In genomic region chr5:139345442-139345841, GRCh38 we compare ENCODE assay signal across 8 cellular contexts. TPM values are rescaled to one million over a fixed set of nuclear protein-coding genes. Genes with fewer than 3 reads are reported as not detected.
DNase-seq lines count a peak whose midpoint lies in the region; ATAC-seq and TF ChIP-seq lines count a peak whose summit lies in the region.
"Not testable (repeated sequence)": the region's sequence is repeated elsewhere in the genome, so short reads cannot be mapped to it uniquely, and the experiment has no call there.
"Had no signal": no experiment of that assay in that cellular context is flagged by ENCODE, and none has a peak within 500 bp of the region (broad histone marks: within the 10 kb centered on the region; RNA-seq: fewer than 3 reads in every experiment).

No MANE protein-coding gene starts in this region.

- peaks cover 29 to 82% (median 54%) of the 10 kb centered on the region in 4 donors for H3K4me1 Mint-ChIP-seq in CD4-positive, CD25-positive, alpha-beta regulatory T cell
- H3K4me1 Mint-ChIP-seq in T-helper 17 cell (peaks cover 45% of the 10 kb centered on the region), glutamatergic neuron (ENCODE audit: low read depth, unreplicated experiment) (peaks cover 21% of the 10 kb centered on the region), neural crest cell (peaks cover 42% of the 10 kb centered on the region)
- peaks cover 60% of the 10 kb centered on the region for H3K4me1 Mint-ChIP-seq in activated naive CD4-positive, alpha-beta T cell treated with anti-CD3 and anti-CD28 coated beads, Interleukin-2, amount 50 U/mL, for 24 hours

- H3K9me3 Mint-ChIP-seq in CD4-positive, CD25-positive, alpha-beta regulatory T cell; activated naive CD4-positive, alpha-beta T cell treated with anti-CD3 and anti-CD28 coated beads, Interleukin-2, amount 50 U/mL, for 24 hours; glutamatergic neuron (ENCODE audit: unreplicated experiment); neural crest cell: not testable (repeated sequence)

- H3K27ac ChIP-seq in CD4-positive, CD25-positive, alpha-beta regulatory T cell (ENCODE audit: insufficient read depth, low read length, poor library complexity, severe bottlenecking); HEK293 (ENCODE audit: extremely low read depth, low read depth, low read length): not testable (repeated sequence)

- H3K27me3 Mint-ChIP-seq in CD4-positive, CD25-positive, alpha-beta regulatory T cell; T-helper 17 cell; activated naive CD4-positive, alpha-beta T cell treated with anti-CD3 and anti-CD28 coated beads, Interleukin-2, amount 50 U/mL, for 24 hours; glutamatergic neuron (ENCODE audit: unreplicated experiment); neural crest cell (ENCODE audit: low read depth): not testable (repeated sequence)

- H3K27me3 ChIP-seq in CD4-positive, CD25-positive, alpha-beta regulatory T cell (ENCODE audit: control insufficient read depth, insufficient read depth, low read length) = not testable (repeated sequence)

- not testable (repeated sequence) for H3K27ac Mint-ChIP-seq in CD4-positive, CD25-positive, alpha-beta regulatory T cell; glutamatergic neuron (ENCODE audit: unreplicated experiment); neural crest cell (ENCODE audit: unreplicated experiment)
- peak overlapping the region; percentile 6 for H3K27ac Mint-ChIP-seq in T-helper 17 cell
- H3K27ac Mint-ChIP-seq in activated naive CD4-positive, alpha-beta T cell treated with anti-CD3 and anti-CD28 coated beads, Interleukin-2, amount 50 U/mL, for 24 hours = peak overlapping the region; percentile 17

- H3K4me3 Mint-ChIP-seq in CD4-positive, CD25-positive, alpha-beta regulatory T cell = peak overlapping the region in 3 of 4 donors; percentile 26 to 49 (median 47)
- not testable (repeated sequence) for H3K4me3 Mint-ChIP-seq in T-helper 17 cell
- H3K4me3 Mint-ChIP-seq in activated naive CD4-positive, alpha-beta T cell treated with anti-CD3 and anti-CD28 coated beads, Interleukin-2, amount 50 U/mL, for 24 hours = peak overlapping the region; percentile 19
- H3K4me3 Mint-ChIP-seq in glutamatergic neuron (ENCODE audit: unreplicated experiment) (peak overlapping the region; percentile 21), neural crest cell (peak overlapping the region; percentile 44)

- H3K36me3 ChIP-seq in CD4-positive, CD25-positive, alpha-beta regulatory T cell (ENCODE audit: control insufficient read depth, insufficient read depth, low read length) = not testable (repeated sequence)
- peaks cover 19 to 56% of the 10 kb centered on the region in 2 experiments for H3K36me3 ChIP-seq in HEK293 (ENCODE audit: control insufficient read depth in 2 of 2, insufficient read depth in 1 of 2, low read length in 2 of 2)

- CTCF ChIA-PET in HEK293 (lab: Yijun Ruan, JAX) = interaction anchor here (1.1 kb wide), 1 partner anchor 23 kb away, joined by 4 read pairs; no protein-coding TSS in a partner anchor

- H3K9me3 ChIP-seq in CD4-positive, CD25-positive, alpha-beta regulatory T cell (ENCODE audit: control insufficient read depth in 2 of 2, low read length in 2 of 2); HEK293 (ENCODE audit: control insufficient read depth, insufficient read depth, low read depth, low read length); T-helper 17 cell (ENCODE audit: control insufficient read depth, low read length, poor library complexity, severe bottlenecking): not testable (repeated sequence)

- peak overlapping the region; percentile 4 for H3K4me3 ChIP-seq in CD4-positive, CD25-positive, alpha-beta regulatory T cell (ENCODE audit: low read depth, low read length)
- not testable (repeated sequence) for H3K4me3 ChIP-seq in HEK293 (ENCODE audit: low read depth, low read length)

- DNase-seq in CD4-positive, CD25-positive, alpha-beta regulatory T cell; T-helper 17 cell; glutamatergic neuron; neural crest cell (ENCODE audit: low read depth, low spot score): not testable (repeated sequence)

- not testable (repeated sequence) for TF ChIP-seq CTCF in HEK293 (tag by site-specific recombination; IDR thresholded peaks at IDR 0.05); glutamatergic neuron (IDR thresholded peaks at IDR 0.05; ENCODE audit: partially characterized antibody, unreplicated experiment); neural crest cell (conservative IDR thresholded peaks at IDR 0.05)

- POLR2A ChIA-PET in HEK293 (lab: Yijun Ruan, JAX) = not testable (repeated sequence)

- H3K36me3 Mint-ChIP-seq in CD4-positive, CD25-positive, alpha-beta regulatory T cell = peaks cover 22% of the 10 kb centered on the region
- H3K36me3 Mint-ChIP-seq in T-helper 17 cell (ENCODE audit: low read depth); glutamatergic neuron (ENCODE audit: unreplicated experiment): not testable (repeated sequence)
- peaks cover 13% of the 10 kb centered on the region for H3K36me3 Mint-ChIP-seq in activated naive CD4-positive, alpha-beta T cell treated with anti-CD3 and anti-CD28 coated beads, Interleukin-2, amount 50 U/mL, for 24 hours
- H3K36me3 Mint-ChIP-seq in neural crest cell (ENCODE audit: low read depth) = peaks cover 12% of the 10 kb centered on the region

- H3K4me1 ChIP-seq in CD4-positive, CD25-positive, alpha-beta regulatory T cell (ENCODE audit: control insufficient read depth, insufficient read depth, low read length, poor library complexity, severe bottlenecking) = peaks cover 31% of the 10 kb centered on the region
- H3K4me1 ChIP-seq in HEK293 (ENCODE audit: control insufficient read depth, insufficient read depth, low read length) = peaks cover 11% of the 10 kb centered on the region

- ATAC-seq in CD4-positive, CD25-positive, alpha-beta regulatory T cell (ENCODE audit: low read depth in 2 of 2); T-helper 17 cell: not testable (repeated sequence)

TF ChIP-seq in HEK293, 187 proteins besides CTCF, POLR2A, EP300 and RAD21:
- TF ChIP-seq ZNF121 (tag by site-specific recombination; IDR thresholded peaks at IDR 0.05) (peak; percentile 63; the same call in 1 of the 2 replicates), ZNF362 (tag by site-specific recombination; IDR thresholded peaks at IDR 0.05) (peak; percentile 81; the same call in 1 of the 2 replicates)

RNA-seq across cellular contexts. Expression of gene PAIP2, which starts 3.8 kb away (rescaled TPM):
- total RNA-seq in CD4-positive, CD25-positive, alpha-beta regulatory T cell = 126 TPM
- polyA plus RNA-seq in CD4-positive, CD25-positive, alpha-beta regulatory T cell = 100 to 1,000 TPM; 335 to 426 (median 357) TPM
- 100 to 1,000 TPM; 106 to 123 TPM for total RNA-seq in T-helper 17 cell
- 128 TPM for total RNA-seq in glutamatergic neuron (ENCODE audit: unreplicated experiment)
- total RNA-seq in neural crest cell = 103 and 104 TPM in 2 replicates

RNA-seq across cellular contexts. Expression of gene SLC23A1, which starts 37.7 kb away (rescaled TPM):
- total RNA-seq in CD4-positive, CD25-positive, alpha-beta regulatory T cell = not detected
- under 1 TPM in 2 of 4 donors, not detected in 2; 0.09 to 0.13 TPM for polyA plus RNA-seq in CD4-positive, CD25-positive, alpha-beta regulatory T cell
- total RNA-seq in T-helper 17 cell = not detected
- not detected for total RNA-seq in glutamatergic neuron (ENCODE audit: unreplicated experiment)
- total RNA-seq in neural crest cell = not detected in 2 replicates
- total RNA-seq: GM23338, H7 had no signal

RNA-seq across cellular contexts. Expression of gene MZB1, which starts 44.3 kb away (rescaled TPM):
- 2.2 TPM for total RNA-seq in CD4-positive, CD25-positive, alpha-beta regulatory T cell
- 1 to 10 TPM in 2 of 4 donors, under 1 TPM in 2; 0.39 to 1.7 (median 1.0) TPM for polyA plus RNA-seq in CD4-positive, CD25-positive, alpha-beta regulatory T cell
- 1 to 10 TPM; 2.2 to 3.1 TPM for total RNA-seq in T-helper 17 cell
- total RNA-seq in glutamatergic neuron (ENCODE audit: unreplicated experiment) = not detected
- total RNA-seq in neural crest cell = 0.25 and 0.30 TPM in 2 replicates
- total RNA-seq: H7 had no signal

RNA-seq across cellular contexts. Expression of gene PROB1, which starts 49.5 kb away (rescaled TPM):
- total RNA-seq in CD4-positive, CD25-positive, alpha-beta regulatory T cell = 1.2 TPM
- under 1 TPM; 0.25 to 0.86 (median 0.59) TPM for polyA plus RNA-seq in CD4-positive, CD25-positive, alpha-beta regulatory T cell
- total RNA-seq in T-helper 17 cell (under 1 TPM; 0.57 to 0.72 TPM), glutamatergic neuron (ENCODE audit: unreplicated experiment) (1.3 TPM), neural crest cell (2.2 and 2.4 TPM in 2 replicates)

RNA-seq across cellular contexts. Expression of gene MATR3, which starts 51.9 kb away (rescaled TPM):
- total RNA-seq in CD4-positive, CD25-positive, alpha-beta regulatory T cell = 391 TPM
- polyA plus RNA-seq in CD4-positive, CD25-positive, alpha-beta regulatory T cell = 100 to 1,000 TPM; 327 to 383 (median 361) TPM
- total RNA-seq in T-helper 17 cell (100 to 1,000 TPM; 318 to 325 TPM), glutamatergic neuron (ENCODE audit: unreplicated experiment) (372 TPM), neural crest cell (321 and 329 TPM in 2 replicates)
